In genomic region chr6:111449129-111449528, GRCh38 we compare ENCODE assay signal across 31 cellular contexts.
"Had no signal": no experiment of that assay in that cellular context is flagged by ENCODE, and none has a peak within 500 bp of the region (broad histone marks: within the 10 kb centered on the region; RNA-seq: fewer than 3 reads in every experiment).

No MANE protein-coding gene starts in this region.

- ATAC-seq: activated CD8-positive, alpha-beta T cell treated with anti-CD3 and anti-CD28 coated beads for 36 hours; activated naive CD4-positive, alpha-beta T cell treated with anti-CD3 and anti-CD28 coated beads, Interleukin-2, amount 50 U/mL, for 72 hours; activated T-cell treated with anti-CD3 and anti-CD28 coated beads, Interleukin-2, amount 50 U/mL, for 4 hours; activated T-cell treated with anti-CD3 and anti-CD28 coated beads, Interleukin-2, amount 50 U/mL, for 72 hours; activated T-helper 17 cell treated with anti-CD3 and anti-CD28 coated beads, Interleukin-2, amount 50 U/mL, for 72 hours; T-cell had no signal

- H3K27me3 ChIP-seq: ascending aorta, cardiac muscle cell had no signal

- H3K9me3 ChIP-seq: ascending aorta had no signal

- H3K36me3 ChIP-seq: ascending aorta, cardiac muscle cell had no signal

- H3K27ac ChIP-seq: ascending aorta, cardiac muscle cell, VCaP had no signal

- DNase-seq: activated B cell treated with CpG ODN at 0.5 μM for 24 hours; activated CD4-positive, alpha-beta memory T cell treated with anti-CD3 and anti-CD28 coated beads for 36 hours; activated CD4-positive, alpha-beta T cell treated with anti-CD3 and anti-CD28 coated beads for 4 hours; activated CD4-positive, alpha-beta T cell treated with anti-CD3 and anti-CD28 coated beads, Interleukin-2, amount 10 ng/mL, durations not matched to agents 24 days and 14 days; activated CD4-positive, alpha-beta T cell treated with anti-CD3 and anti-CD28 coated beads, Interleukin-2, amount 50 U/mL, for 1 hour; activated CD4-positive, alpha-beta T cell treated with anti-CD3 and anti-CD28 coated beads, Interleukin-2, amount 50 U/mL, for 4 hours; activated CD4-positive, CD25-positive, alpha-beta regulatory T cell treated with anti-CD3 and anti-CD28 coated beads, Interleukin-2, amount 50 U/mL, for 72 hours; activated CD8-positive, alpha-beta memory T cell treated with anti-CD3 and anti-CD28 coated beads, Interleukin-2, amount 50 U/mL, for 4 hours; activated CD8-positive, alpha-beta T cell treated with anti-CD3 and anti-CD28 coated beads for 36 hours; activated effector memory CD4-positive, alpha-beta T cell treated with anti-CD3 and anti-CD28 coated beads, Interleukin-2, amount 50 U/mL, for 16 hours; activated gamma-delta T cell treated with Interleukin-2 at 50 U/mL for 16 hours; activated naive CD4-positive, alpha-beta T cell; activated naive CD4-positive, alpha-beta T cell treated with anti-CD3 and anti-CD28 coated beads for 36 hours; activated naive CD4-positive, alpha-beta T cell treated with anti-CD3 and anti-CD28 coated beads, Interleukin-2, amount 50 U/mL, for 16 hours; activated naive CD8-positive, alpha-beta T cell treated with anti-CD3 and anti-CD28 coated beads for 36 hours; activated T-cell treated with anti-CD3 and anti-CD28 coated beads for 4 hours; activated T-cell treated with anti-CD3 and anti-CD28 coated beads, Interleukin-2, amount 50 U/mL, for 1 hour; activated T-cell treated with anti-CD3 and anti-CD28 coated beads, Interleukin-2, amount 50 U/mL, for 4 hours; activated T-cell treated with anti-CD3 and anti-CD28 coated beads, Interleukin-2, amount 50 U/mL, for 72 hours; amygdala; anterior cingulate cortex; caudate nucleus; cerebellar nuclear complex; T-cell; T-helper 2 cell; T-helper 9 cell had no signal

- H3K4me3 ChIP-seq: ascending aorta, cardiac muscle cell had no signal
